Comparison of ENCODE assay signal across 1 cellular context in the genomic region with DNA sequence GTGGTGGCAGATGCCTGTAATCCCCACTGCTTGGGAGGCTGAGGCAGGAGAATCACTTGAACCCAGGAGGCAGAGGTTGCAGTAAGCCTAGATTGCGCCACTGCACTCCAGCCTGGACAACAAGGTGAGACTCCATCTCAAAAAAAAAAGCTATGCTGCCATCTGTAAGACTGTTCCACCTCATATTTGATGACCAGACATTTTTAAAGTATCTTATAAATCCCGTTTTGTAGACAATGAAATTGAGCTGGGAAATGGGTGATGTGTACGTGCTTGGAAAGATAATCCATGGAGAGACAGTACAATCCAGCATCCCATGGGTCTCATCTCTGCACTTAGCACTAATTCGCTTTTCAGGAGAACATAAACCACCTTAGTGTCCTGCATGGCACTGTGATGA.
TF ChIP-seq lines count a peak whose summit lies in the region.

No MANE protein-coding gene starts in this region.

TF ChIP-seq in HepG2, 621 proteins besides CTCF, POLR2A, EP300 and RAD21 (continued from another document):
- TF ChIP-seq, protein P1, sequence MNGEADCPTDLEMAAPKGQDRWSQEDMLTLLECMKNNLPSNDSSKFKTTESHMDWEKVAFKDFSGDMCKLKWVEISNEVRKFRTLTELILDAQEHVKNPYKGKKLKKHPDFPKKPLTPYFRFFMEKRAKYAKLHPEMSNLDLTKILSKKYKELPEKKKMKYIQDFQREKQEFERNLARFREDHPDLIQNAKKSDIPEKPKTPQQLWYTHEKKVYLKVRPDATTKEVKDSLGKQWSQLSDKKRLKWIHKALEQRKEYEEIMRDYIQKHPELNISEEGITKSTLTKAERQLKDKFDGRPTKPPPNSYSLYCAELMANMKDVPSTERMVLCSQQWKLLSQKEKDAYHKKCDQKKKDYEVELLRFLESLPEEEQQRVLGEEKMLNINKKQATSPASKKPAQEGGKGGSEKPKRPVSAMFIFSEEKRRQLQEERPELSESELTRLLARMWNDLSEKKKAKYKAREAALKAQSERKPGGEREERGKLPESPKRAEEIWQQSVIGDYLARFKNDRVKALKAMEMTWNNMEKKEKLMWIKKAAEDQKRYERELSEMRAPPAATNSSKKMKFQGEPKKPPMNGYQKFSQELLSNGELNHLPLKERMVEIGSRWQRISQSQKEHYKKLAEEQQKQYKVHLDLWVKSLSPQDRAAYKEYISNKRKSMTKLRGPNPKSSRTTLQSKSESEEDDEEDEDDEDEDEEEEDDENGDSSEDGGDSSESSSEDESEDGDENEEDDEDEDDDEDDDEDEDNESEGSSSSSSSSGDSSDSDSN (CRISPR knock-in tag; IDR thresholded peaks at IDR 0.05) = no peak
